Comparison of ENCODE assay signal across 10 cellular contexts in the genomic region with DNA sequence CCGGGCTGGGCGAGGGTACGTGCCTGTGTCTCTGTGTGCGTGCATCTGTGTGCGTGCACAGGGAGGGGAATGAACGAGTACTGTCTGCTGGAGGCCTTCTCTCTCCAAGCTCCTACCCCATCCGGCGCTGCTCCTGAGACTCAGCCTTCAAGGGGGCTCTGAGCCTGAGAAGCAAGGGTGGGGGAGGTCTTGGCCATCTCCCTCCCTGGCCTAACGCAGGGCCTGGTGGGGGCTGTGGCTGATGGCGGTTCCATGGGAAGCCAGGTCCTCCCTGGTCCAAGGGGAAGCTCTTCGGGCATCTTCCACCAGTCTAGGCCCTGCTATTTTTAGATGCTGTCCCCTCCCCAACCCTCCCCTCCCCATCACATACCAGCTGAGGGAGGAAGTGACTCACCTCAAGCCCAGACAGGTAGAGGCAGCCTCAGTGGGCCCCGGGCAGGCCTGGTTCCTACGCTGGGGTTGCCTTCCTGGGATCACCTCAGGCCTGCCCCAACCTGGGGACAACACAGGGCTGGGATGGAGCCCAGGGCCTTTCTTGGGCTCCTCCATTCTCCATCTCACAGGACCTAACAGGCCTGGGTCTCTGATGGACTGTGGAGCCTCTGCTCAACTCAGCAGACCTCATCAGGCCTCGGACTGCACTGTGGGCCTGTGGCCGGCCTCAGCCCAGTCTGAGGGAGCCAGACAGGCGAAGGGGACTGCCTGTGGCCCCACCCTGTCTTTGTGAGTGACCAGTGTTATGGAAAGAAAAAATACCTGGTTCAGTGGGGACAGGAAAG. TPM values are rescaled to one million over a fixed set of nuclear protein-coding genes. Genes with fewer than 3 reads are reported as not detected.
A peak's percentile ranks its signal among the peaks of the same experiment; 100 is the strongest.
DNase-seq lines count a peak whose midpoint lies in the region; ATAC-seq, FAIRE-seq and TF ChIP-seq lines count a peak whose summit lies in the region.
"Had no signal": no experiment of that assay in that cellular context is flagged by ENCODE, and none has a peak within 500 bp of the region (broad histone marks: within the 10 kb centered on the region; RNA-seq: fewer than 3 reads in every experiment).

No MANE protein-coding gene starts in this region.

- H3K4me1 Mint-ChIP-seq in activated T-cell treated with anti-CD3 and anti-CD28 coated beads, Interleukin-2, amount 50 U/mL, for 72 hours (ENCODE audit: low read depth) = peaks cover 76% of the 10 kb centered on the region

- H3K4me3 Mint-ChIP-seq in activated T-cell treated with anti-CD3 and anti-CD28 coated beads, Interleukin-2, amount 50 U/mL, for 72 hours = peak overlapping the region; percentile 71 to 77

- H3K9me3 ChIP-seq in kidney (ENCODE audit: control insufficient read depth in 1 of 2, low read length in 2 of 2) = no peaks in the 10 kb centered on the region
- H3K9me3 ChIP-seq in vagina = no peaks in the 10 kb centered on the region
- H3K9me3 ChIP-seq in uterus = no peaks in the 10 kb centered on the region
- H3K9me3 ChIP-seq: ovary had no signal

- no peaks in the 10 kb centered on the region for H3K27me3 Mint-ChIP-seq in activated T-cell treated with anti-CD3 and anti-CD28 coated beads, Interleukin-2, amount 50 U/mL, for 72 hours (ENCODE audit: low read depth)

- H3K9ac ChIP-seq in kidney (ENCODE audit: low read length in 2 of 2) = peak overlapping the region in 1 of 2 donors; percentile 19

- TF ChIP-seq CTCF in kidney (IDR thresholded peaks at IDR 0.05; ENCODE audit: borderline replicate concordance, extremely low read depth, insufficient read depth) = no peak
- no peak for TF ChIP-seq CTCF in vagina (IDR thresholded peaks at IDR 0.05)
- TF ChIP-seq CTCF in uterus (IDR thresholded peaks at IDR 0.05) = no peak

- ATAC-seq in activated T-cell treated with anti-CD3 and anti-CD28 coated beads, Interleukin-2, amount 50 U/mL, for 72 hours (replicated peaks in 1 of 2) = peak; percentile 14 to 15
- ATAC-seq in GM18909 (IDR thresholded peaks at IDR 0.05; ENCODE audit: poor library complexity, unreplicated experiment) = no peak

- no peaks in the 10 kb centered on the region for H3K27me3 ChIP-seq in vagina
- no peaks in the 10 kb centered on the region for H3K27me3 ChIP-seq in uterus
- H3K27me3 ChIP-seq: ovary had no signal

- intact Hi-C loops in kidney (cut with DNase I) = no loop called here
- intact Hi-C loops in vagina (cut with DNase I) = loop anchor here (5.0 kb wide), 3 partner anchors 45 to 105 kb away; a partner anchor contains a TSS
- intact Hi-C loops in uterus (cut with DNase I; ENCODE audit: low total_unique reads) = no loop called here

- no peak for FAIRE-seq in kidney (lab: Jason Lieb, UNC)

- H3K27ac ChIP-seq in kidney (ENCODE audit: low read depth in 2 of 2, low read length in 2 of 2) (no peak overlapping the region), vagina (peak overlapping the region; percentile 95), uterus (no peak overlapping the region)

- H3K4me1 ChIP-seq in kidney (ENCODE audit: control insufficient read depth in 1 of 2, insufficient read depth in 1 of 2, low read depth in 1 of 2, low read length in 2 of 2) = peaks cover 23 to 26% of the 10 kb centered on the region in 2 donors
- H3K4me1 ChIP-seq in vagina = peaks cover 85% of the 10 kb centered on the region
- H3K4me1 ChIP-seq in uterus = peaks cover 0 to 8% of the 10 kb centered on the region in 2 donors

- peak; percentile 47 to 60 for DNase-seq in stimulated activated CD4-positive, alpha-beta T cell treated with anti-CD3 and anti-CD28 coated beads, Interleukin-1b, Interleukin-23, amount 100 ng/mL, for 4 hours (ENCODE audit: low read depth in 2 of 2)
- no peak for DNase-seq in stimulated activated CD4-positive, alpha-beta T cell treated with anti-CD3 and anti-CD28 coated beads, Interleukin-4, amount 100 ng/mL, for 24 hours
- DNase-seq in activated T-cell treated with anti-CD3 and anti-CD28 coated beads, Interleukin-2, amount 50 U/mL, for 72 hours = peak; percentile 64 to 66
- DNase-seq in kidney = peak; percentile 83
- no peak for DNase-seq in vagina (ENCODE audit: extremely low spot score in 2 of 2)
- no peak for DNase-seq in NCI-H2171 (lab: John Stamatoyannopoulos, UW)
- no peak for DNase-seq in uterus
- DNase-seq: C1 segment of cervical spinal cord had no signal

- H3K27ac Mint-ChIP-seq in activated T-cell treated with anti-CD3 and anti-CD28 coated beads, Interleukin-2, amount 50 U/mL, for 72 hours = peak overlapping the region; percentile 100

- H3K9me3 Mint-ChIP-seq in activated T-cell treated with anti-CD3 and anti-CD28 coated beads, Interleukin-2, amount 50 U/mL, for 72 hours = peaks cover 0 to 1% of the 10 kb centered on the region in 2 donors

- H3K36me3 ChIP-seq in kidney (ENCODE audit: control insufficient read depth in 1 of 2, insufficient read depth in 2 of 2, low read length in 2 of 2) = no peaks in the 10 kb centered on the region
- no peaks in the 10 kb centered on the region for H3K36me3 ChIP-seq in vagina
- no peaks in the 10 kb centered on the region for H3K36me3 ChIP-seq in uterus
- H3K36me3 ChIP-seq: ovary had no signal

- TF ChIP-seq POLR2A in vagina (IDR thresholded peaks at IDR 0.05) (no peak), uterus (IDR thresholded peaks at IDR 0.05) (no peak)

- peaks cover 6 to 9% of the 10 kb centered on the region in 2 donors for H3K36me3 Mint-ChIP-seq in activated T-cell treated with anti-CD3 and anti-CD28 coated beads, Interleukin-2, amount 50 U/mL, for 72 hours (ENCODE audit: insufficient read depth in 2 of 2)

- H3K4me3 ChIP-seq in kidney (ENCODE audit: low read length in 2 of 2) = no peak overlapping the region
- H3K4me3 ChIP-seq in vagina = no peak overlapping the region
- no peak overlapping the region for H3K4me3 ChIP-seq in uterus
- H3K4me3 ChIP-seq: ovary had no signal

RNA-seq across cellular contexts. Expression of a gene that starts 32.2 kb away (rescaled TPM):
- total RNA-seq in activated T-cell treated with anti-CD3 and anti-CD28 coated beads, Interleukin-2, amount 50 U/mL, for 72 hours = 10 to 100 TPM; 24.1 to 25.2 TPM
- total RNA-seq in kidney (37.7 TPM), vagina (29.7 TPM), uterus (10 to 100 TPM; 18.4 to 34.8 (median 22.7) TPM)
- polyA plus RNA-seq in kidney (ENCODE audit: insufficient read depth, low read depth, low replicate concordance) = 32.0 TPM

RNA-seq across cellular contexts. Expression of a gene that starts 48.7 kb away (rescaled TPM):
- total RNA-seq in activated T-cell treated with anti-CD3 and anti-CD28 coated beads, Interleukin-2, amount 50 U/mL, for 72 hours = 1,000 to 10,000 TPM; 1,119 to 1,202 TPM
- total RNA-seq in kidney (292 TPM), vagina (1,063 TPM), uterus (100 to 1,000 TPM; 118 to 210 (median 145) TPM)
- polyA plus RNA-seq in kidney (ENCODE audit: insufficient read depth, low read depth, low replicate concordance) = 96.9 TPM

Comparison
In these comparisons a context has a peak if more than half of its experiments do, and no peak if none do; other contexts are left out.
1. DNase-seq: peak in stimulated activated CD4-positive, alpha-beta T cell treated with anti-CD3 and anti-CD28 coated beads, Interleukin-1b, Interleukin-23, amount 100 ng/mL, for 4 hours (2 of 2), activated T-cell treated with anti-CD3 and anti-CD28 coated beads, Interleukin-2, amount 50 U/mL, for 72 hours (2 of 2) and kidney (single experiment); none in stimulated activated CD4-positive, alpha-beta T cell treated with anti-CD3 and anti-CD28 coated beads, Interleukin-4, amount 100 ng/mL, for 24 hours (single experiment), vagina (0 of 2), NCI-H2171 (single experiment) and uterus (0 of 2).